Comparison of ENCODE assay signal across 26 cellular contexts in the genomic region with DNA sequence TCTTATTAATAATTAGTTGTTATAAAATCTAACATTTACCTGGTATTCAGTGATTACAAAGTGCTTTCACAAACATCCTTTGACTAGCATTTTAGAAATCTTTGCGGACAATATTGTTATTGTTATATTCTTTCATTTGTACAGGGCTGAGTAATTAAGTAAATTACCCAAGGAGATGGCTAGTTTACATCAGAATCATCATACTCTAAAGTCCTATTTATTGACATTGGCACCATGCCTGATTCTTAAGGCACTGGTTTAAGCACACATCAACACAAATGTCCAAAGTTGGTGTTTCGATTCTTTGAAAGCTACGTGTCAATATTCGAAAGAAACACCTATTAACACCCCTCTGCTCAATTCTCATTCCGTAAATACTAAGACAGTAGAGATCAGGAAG.
"Had no signal": no experiment of that assay in that cellular context is flagged by ENCODE, and none has a peak within 500 bp of the region (broad histone marks: within the 10 kb centered on the region; RNA-seq: fewer than 3 reads in every experiment).

No MANE protein-coding gene starts in this region.

- H3K4me3 ChIP-seq: hepatocyte, lower lobe of right lung, stomach, uterus had no signal

- H3K9me3 ChIP-seq: lower lobe of right lung, stomach, uterus had no signal

- H3K27ac Mint-ChIP-seq: activated CD4-positive, alpha-beta memory T cell treated with anti-CD3 and anti-CD28 coated beads, Interleukin-2, amount 10 ng/mL, durations not matched to agents 7 days and 5 days; activated CD4-positive, alpha-beta T cell treated with anti-CD3 and anti-CD28 coated beads, Interleukin-2, amount 10 ng/mL, durations not matched to agents 24 days and 14 days; activated naive CD4-positive, alpha-beta T cell treated with anti-CD3 and anti-CD28 coated beads for 36 hours; activated naive CD8-positive, alpha-beta T cell treated with anti-CD3 and anti-CD28 coated beads, Interleukin-2, amount 10 ng/mL, durations not matched to agents 7 days and 5 days; activated T-cell treated with anti-CD3 and anti-CD28 coated beads, Interleukin-2, amount 50 U/mL, for 72 hours; dendritic cell treated with granulocyte-macrophage colony-stimulating factor and Interleukin-4, amounts not matched to agents 40 ng/mL and 50 ng/mL, for 4 days; immature natural killer cell; naive B cell; stimulated activated memory B cell treated with anti-CD40 and anti-IgM and Interleukin-4, amounts not matched to agents 10 μg/mL and 1 μg/mL and 100 μg/mL, for 72 hours had no signal

- H3K36me3 Mint-ChIP-seq: activated naive CD8-positive, alpha-beta T cell treated with anti-CD3 and anti-CD28 coated beads, Interleukin-2, amount 10 ng/mL, durations not matched to agents 7 days and 5 days; immature natural killer cell; naive B cell; stimulated activated memory B cell treated with anti-CD40 and anti-IgM and Interleukin-4, amounts not matched to agents 10 μg/mL and 1 μg/mL and 100 μg/mL, for 72 hours had no signal

- ATAC-seq: activated CD4-positive, CD25-positive, alpha-beta regulatory T cell treated with anti-CD3 and anti-CD28 coated beads, Interleukin-2, amount 50 U/mL, for 24 hours; activated T-cell treated with anti-CD3 and anti-CD28 coated beads, Interleukin-2, amount 50 U/mL, for 72 hours; left lobe of liver; lower lobe of right lung; sciatic nerve; stimulated activated memory B cell treated with anti-CD40 and anti-IgM and Interleukin-4, amounts not matched to agents 10 μg/mL and 1 μg/mL and 100 μg/mL, for 72 hours had no signal

- H3K27me3 Mint-ChIP-seq: activated CD4-positive, alpha-beta memory T cell treated with anti-CD3 and anti-CD28 coated beads, Interleukin-2, amount 10 ng/mL, durations not matched to agents 7 days and 5 days; activated CD4-positive, alpha-beta T cell treated with anti-CD3 and anti-CD28 coated beads, Interleukin-2, amount 10 ng/mL, durations not matched to agents 24 days and 14 days; activated naive CD8-positive, alpha-beta T cell treated with anti-CD3 and anti-CD28 coated beads, Interleukin-2, amount 10 ng/mL, durations not matched to agents 7 days and 5 days; dendritic cell treated with granulocyte-macrophage colony-stimulating factor and Interleukin-4, amounts not matched to agents 40 ng/mL and 50 ng/mL, for 4 days; naive B cell; stimulated activated memory B cell treated with anti-CD40 and anti-IgM and Interleukin-4, amounts not matched to agents 10 μg/mL and 1 μg/mL and 100 μg/mL, for 72 hours had no signal

- H3K27me3 ChIP-seq: hepatocyte, stomach, uterus had no signal

- H3K4me1 ChIP-seq: lower lobe of right lung, stomach, uterus had no signal

- DNase-seq: activated CD4-positive, alpha-beta memory T cell treated with anti-CD3 and anti-CD28 coated beads, Interleukin-2, amount 10 ng/mL, durations not matched to agents 7 days and 5 days; activated CD4-positive, alpha-beta T cell treated with anti-CD3 and anti-CD28 coated beads, Interleukin-2, amount 10 ng/mL, durations not matched to agents 24 days and 14 days; activated effector memory CD4-positive, alpha-beta T cell treated with Interleukin-2 at 50 U/mL for 16 hours; activated naive CD4-positive, alpha-beta T cell treated with anti-CD3 and anti-CD28 coated beads for 36 hours; activated naive CD8-positive, alpha-beta T cell treated with anti-CD3 and anti-CD28 coated beads, Interleukin-2, amount 10 ng/mL, durations not matched to agents 7 days and 5 days; activated T-cell treated with anti-CD3 and anti-CD28 coated beads, Interleukin-2, amount 50 U/mL, for 72 hours; amygdala; effector CD4-positive, alpha-beta T cell; foreskin melanocyte; glutamatergic neuron; immature natural killer cell; lower lobe of right lung; naive B cell; occipital lobe; small intestine; stimulated activated CD4-positive, alpha-beta T cell treated with anti-CD3 and anti-CD28 coated beads, Interleukin-15, amount 100 ng/mL, for 24 hours; stomach; trophoblast cell; uterus had no signal

- H3K27ac ChIP-seq: hepatocyte, lower lobe of right lung, stomach, uterus had no signal

- H3K36me3 ChIP-seq: lower lobe of right lung, stomach, uterus had no signal

- H3K4me3 Mint-ChIP-seq: activated CD4-positive, alpha-beta memory T cell treated with anti-CD3 and anti-CD28 coated beads, Interleukin-2, amount 10 ng/mL, durations not matched to agents 7 days and 5 days; activated CD4-positive, alpha-beta T cell treated with anti-CD3 and anti-CD28 coated beads, Interleukin-2, amount 10 ng/mL, durations not matched to agents 24 days and 14 days; activated naive CD4-positive, alpha-beta T cell treated with anti-CD3 and anti-CD28 coated beads for 36 hours; activated naive CD8-positive, alpha-beta T cell treated with anti-CD3 and anti-CD28 coated beads, Interleukin-2, amount 10 ng/mL, durations not matched to agents 7 days and 5 days; activated T-cell treated with anti-CD3 and anti-CD28 coated beads, Interleukin-2, amount 50 U/mL, for 72 hours; dendritic cell treated with granulocyte-macrophage colony-stimulating factor and Interleukin-4, amounts not matched to agents 40 ng/mL and 50 ng/mL, for 4 days; immature natural killer cell; naive B cell; neural crest cell; stimulated activated memory B cell treated with anti-CD40 and anti-IgM and Interleukin-4, amounts not matched to agents 10 μg/mL and 1 μg/mL and 100 μg/mL, for 72 hours had no signal

- H3K4me1 Mint-ChIP-seq: activated CD4-positive, alpha-beta memory T cell treated with anti-CD3 and anti-CD28 coated beads, Interleukin-2, amount 10 ng/mL, durations not matched to agents 7 days and 5 days; activated CD4-positive, alpha-beta T cell treated with anti-CD3 and anti-CD28 coated beads, Interleukin-2, amount 10 ng/mL, durations not matched to agents 24 days and 14 days; activated naive CD8-positive, alpha-beta T cell treated with anti-CD3 and anti-CD28 coated beads, Interleukin-2, amount 10 ng/mL, durations not matched to agents 7 days and 5 days; immature natural killer cell; naive B cell; stimulated activated memory B cell treated with anti-CD40 and anti-IgM and Interleukin-4, amounts not matched to agents 10 μg/mL and 1 μg/mL and 100 μg/mL, for 72 hours had no signal
